In genomic region chr18:46096651-46097300, GRCh38 we compare ENCODE assay signal across 8 cellular contexts. TPM values are rescaled to one million over a fixed set of nuclear protein-coding genes. Genes with fewer than 3 reads are reported as not detected.
A peak's percentile ranks its signal among the peaks of the same experiment; 100 is the strongest.
DNase-seq lines count a peak whose midpoint lies in the region; ATAC-seq and TF ChIP-seq lines count a peak whose summit lies in the region.

No MANE protein-coding gene starts in this region.

- peak overlapping the region; percentile 63 for H3K4me2 ChIP-seq in SU-DHL-6 (ENCODE audit: low read depth, low read length, poor library complexity, severe bottlenecking)

- H3K4me3 ChIP-seq in SU-DHL-6 (ENCODE audit: insufficient read depth, low read length, poor library complexity, severe bottlenecking) (peak overlapping the region; percentile 72), foreskin fibroblast (ENCODE audit: low read depth in 1 of 2, low read length in 2 of 2) (peak overlapping the region; percentile 75 to 99), prostate gland (peak overlapping the region; percentile 57 to 81)

- intact Hi-C loops in prostate gland (cut with DNase I) = no loop called here

- ATAC-seq in GM21515 (IDR thresholded peaks at IDR 0.05; ENCODE audit: unreplicated experiment) (no peak), HG03457 (IDR thresholded peaks at IDR 0.05; ENCODE audit: unreplicated experiment) (no peak)

- H3K36me3 ChIP-seq in SU-DHL-6 (ENCODE audit: low read length) (peaks cover 19% of the 10 kb centered on the region), prostate gland (no peaks in the 10 kb centered on the region)

- no peaks in the 10 kb centered on the region; the same call in 1 of the 2 replicates for H3F3A ChIP-seq in SU-DHL-6 (ENCODE audit: insufficient read depth)

- H3K27ac ChIP-seq in SU-DHL-6 (ENCODE audit: low read depth, low read length) (peak overlapping the region; percentile 71), prostate gland (peak overlapping the region; percentile 73 to 77)

- H3K79me2 ChIP-seq in SU-DHL-6 (ENCODE audit: insufficient read depth, low read length) = peaks cover 61% of the 10 kb centered on the region

- DNase-seq in NCI-H82 (lab: John Stamatoyannopoulos, UW) (peak; percentile 50), NCI-H82 treated with DMSO at 0.1 percent for 48 hours (lab: John Stamatoyannopoulos, UW; ENCODE audit: unreplicated experiment) (no peak), foreskin fibroblast (peak in 1 of 2 donors; percentile 34), prostate gland (ENCODE audit: low spot score) (no peak), mucosa of gallbladder (ENCODE audit: low spot score) (no peak)

- TF ChIP-seq CTCF in SU-DHL-6 (IDR thresholded peaks at IDR 0.05; ENCODE audit: insufficient read depth, low read length, poor library complexity, severe bottlenecking) = no peak
- TF ChIP-seq CTCF in foreskin fibroblast (IDR thresholded peaks at IDR 0.05; ENCODE audit: low read depth, low read length) = no peak
- no peak for TF ChIP-seq CTCF in prostate gland (IDR thresholded peaks at IDR 0.05)

- 40% methylated on average over 22 of the region's 22 CpGs for WGBS in prostate gland

- no peak for TF ChIP-seq POLR2A in prostate gland (IDR thresholded peaks at IDR 0.05)

- H4K20me1 ChIP-seq in SU-DHL-6 (ENCODE audit: low read depth, low read length) = peaks cover 13% of the 10 kb centered on the region; the same call in 1 of the 2 replicates

- H3K9me2 ChIP-seq in SU-DHL-6 (replicated peaks; ENCODE audit: insufficient read depth, low read length) = no peaks in the 10 kb centered on the region

- peak overlapping the region; percentile 74 for H3K9ac ChIP-seq in SU-DHL-6 (ENCODE audit: low read length)

- no peaks in the 10 kb centered on the region for H3K27me3 ChIP-seq in SU-DHL-6 (ENCODE audit: low read length)
- no peaks in the 10 kb centered on the region for H3K27me3 ChIP-seq in prostate gland (replicated peaks; ENCODE audit: insufficient read depth)

- no peak overlapping the region for H2AFZ ChIP-seq in SU-DHL-6 (ENCODE audit: low read depth, low read length, severe bottlenecking)

- no peaks in the 10 kb centered on the region for H3K9me3 ChIP-seq in SU-DHL-6 (ENCODE audit: insufficient read depth, low read length)
- no peaks in the 10 kb centered on the region for H3K9me3 ChIP-seq in prostate gland

- H3K4me1 ChIP-seq in prostate gland (replicated peaks) = no peaks in the 10 kb centered on the region

RNA-seq across cellular contexts. Expression of gene ATP5F1A, which starts 1.3 kb away (rescaled TPM):
- total RNA-seq in prostate gland (100 to 1,000 TPM; 457 to 522 TPM), mucosa of gallbladder (378 TPM)

RNA-seq across cellular contexts. Expression of gene HAUS1, which starts 7.4 kb away (rescaled TPM):
- total RNA-seq in prostate gland (10 to 100 TPM; 19.9 to 26.9 TPM), mucosa of gallbladder (14.4 TPM)

RNA-seq across cellular contexts. Expression of gene PSTPIP2, which starts 24.7 kb away (rescaled TPM):
- total RNA-seq in prostate gland (10 to 100 TPM in 1 of 2 donors, 1 to 10 TPM in 1; 7.0 to 21.1 TPM), mucosa of gallbladder (7.0 TPM)
